1 cellular context compared by ENCODE assay signal in the genomic region with DNA sequence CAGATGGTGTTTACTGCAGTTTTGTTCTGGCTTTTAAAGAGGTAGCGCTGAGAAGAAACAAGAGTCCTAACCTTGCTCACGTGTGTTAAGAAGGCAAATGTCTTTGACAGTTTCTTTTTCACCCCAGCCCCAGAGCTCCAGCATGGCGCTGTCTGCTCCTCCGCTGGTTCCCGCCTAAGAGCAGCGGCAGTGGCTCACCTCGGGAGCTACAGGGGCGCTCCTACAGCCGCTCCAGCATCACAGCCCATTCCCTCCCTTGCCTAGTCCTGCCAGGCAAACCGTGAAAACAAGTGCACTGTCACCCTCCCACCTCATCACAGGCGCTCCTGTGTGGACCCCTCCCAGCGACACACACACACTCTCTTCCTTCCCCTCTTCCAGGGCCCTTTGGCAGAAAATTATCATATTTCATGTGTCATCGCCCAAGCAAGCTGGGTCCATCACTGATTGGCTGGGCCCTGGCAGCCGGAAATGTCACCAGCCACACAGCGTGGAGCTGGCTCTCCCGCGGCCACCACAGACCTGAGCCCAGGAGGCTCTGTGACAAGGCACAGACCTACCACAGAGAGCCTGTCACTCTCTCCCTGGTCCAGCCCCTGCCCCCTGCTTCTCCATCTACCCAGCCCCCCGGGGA.
TF ChIP-seq lines count a peak whose summit lies in the region.

No MANE protein-coding gene starts in this region.

TF ChIP-seq in GM23338, 12 proteins besides CTCF, POLR2A, EP300 and RAD21 (continued from another document):
- TF ChIP-seq ETS1 (IDR thresholded peaks at IDR 0.05) (no peak), CREB1 (CRISPR knock-in tag; IDR thresholded peaks at IDR 0.05; ENCODE audit: low read depth) (no peak)
- TF ChIP-seq, protein P1, sequence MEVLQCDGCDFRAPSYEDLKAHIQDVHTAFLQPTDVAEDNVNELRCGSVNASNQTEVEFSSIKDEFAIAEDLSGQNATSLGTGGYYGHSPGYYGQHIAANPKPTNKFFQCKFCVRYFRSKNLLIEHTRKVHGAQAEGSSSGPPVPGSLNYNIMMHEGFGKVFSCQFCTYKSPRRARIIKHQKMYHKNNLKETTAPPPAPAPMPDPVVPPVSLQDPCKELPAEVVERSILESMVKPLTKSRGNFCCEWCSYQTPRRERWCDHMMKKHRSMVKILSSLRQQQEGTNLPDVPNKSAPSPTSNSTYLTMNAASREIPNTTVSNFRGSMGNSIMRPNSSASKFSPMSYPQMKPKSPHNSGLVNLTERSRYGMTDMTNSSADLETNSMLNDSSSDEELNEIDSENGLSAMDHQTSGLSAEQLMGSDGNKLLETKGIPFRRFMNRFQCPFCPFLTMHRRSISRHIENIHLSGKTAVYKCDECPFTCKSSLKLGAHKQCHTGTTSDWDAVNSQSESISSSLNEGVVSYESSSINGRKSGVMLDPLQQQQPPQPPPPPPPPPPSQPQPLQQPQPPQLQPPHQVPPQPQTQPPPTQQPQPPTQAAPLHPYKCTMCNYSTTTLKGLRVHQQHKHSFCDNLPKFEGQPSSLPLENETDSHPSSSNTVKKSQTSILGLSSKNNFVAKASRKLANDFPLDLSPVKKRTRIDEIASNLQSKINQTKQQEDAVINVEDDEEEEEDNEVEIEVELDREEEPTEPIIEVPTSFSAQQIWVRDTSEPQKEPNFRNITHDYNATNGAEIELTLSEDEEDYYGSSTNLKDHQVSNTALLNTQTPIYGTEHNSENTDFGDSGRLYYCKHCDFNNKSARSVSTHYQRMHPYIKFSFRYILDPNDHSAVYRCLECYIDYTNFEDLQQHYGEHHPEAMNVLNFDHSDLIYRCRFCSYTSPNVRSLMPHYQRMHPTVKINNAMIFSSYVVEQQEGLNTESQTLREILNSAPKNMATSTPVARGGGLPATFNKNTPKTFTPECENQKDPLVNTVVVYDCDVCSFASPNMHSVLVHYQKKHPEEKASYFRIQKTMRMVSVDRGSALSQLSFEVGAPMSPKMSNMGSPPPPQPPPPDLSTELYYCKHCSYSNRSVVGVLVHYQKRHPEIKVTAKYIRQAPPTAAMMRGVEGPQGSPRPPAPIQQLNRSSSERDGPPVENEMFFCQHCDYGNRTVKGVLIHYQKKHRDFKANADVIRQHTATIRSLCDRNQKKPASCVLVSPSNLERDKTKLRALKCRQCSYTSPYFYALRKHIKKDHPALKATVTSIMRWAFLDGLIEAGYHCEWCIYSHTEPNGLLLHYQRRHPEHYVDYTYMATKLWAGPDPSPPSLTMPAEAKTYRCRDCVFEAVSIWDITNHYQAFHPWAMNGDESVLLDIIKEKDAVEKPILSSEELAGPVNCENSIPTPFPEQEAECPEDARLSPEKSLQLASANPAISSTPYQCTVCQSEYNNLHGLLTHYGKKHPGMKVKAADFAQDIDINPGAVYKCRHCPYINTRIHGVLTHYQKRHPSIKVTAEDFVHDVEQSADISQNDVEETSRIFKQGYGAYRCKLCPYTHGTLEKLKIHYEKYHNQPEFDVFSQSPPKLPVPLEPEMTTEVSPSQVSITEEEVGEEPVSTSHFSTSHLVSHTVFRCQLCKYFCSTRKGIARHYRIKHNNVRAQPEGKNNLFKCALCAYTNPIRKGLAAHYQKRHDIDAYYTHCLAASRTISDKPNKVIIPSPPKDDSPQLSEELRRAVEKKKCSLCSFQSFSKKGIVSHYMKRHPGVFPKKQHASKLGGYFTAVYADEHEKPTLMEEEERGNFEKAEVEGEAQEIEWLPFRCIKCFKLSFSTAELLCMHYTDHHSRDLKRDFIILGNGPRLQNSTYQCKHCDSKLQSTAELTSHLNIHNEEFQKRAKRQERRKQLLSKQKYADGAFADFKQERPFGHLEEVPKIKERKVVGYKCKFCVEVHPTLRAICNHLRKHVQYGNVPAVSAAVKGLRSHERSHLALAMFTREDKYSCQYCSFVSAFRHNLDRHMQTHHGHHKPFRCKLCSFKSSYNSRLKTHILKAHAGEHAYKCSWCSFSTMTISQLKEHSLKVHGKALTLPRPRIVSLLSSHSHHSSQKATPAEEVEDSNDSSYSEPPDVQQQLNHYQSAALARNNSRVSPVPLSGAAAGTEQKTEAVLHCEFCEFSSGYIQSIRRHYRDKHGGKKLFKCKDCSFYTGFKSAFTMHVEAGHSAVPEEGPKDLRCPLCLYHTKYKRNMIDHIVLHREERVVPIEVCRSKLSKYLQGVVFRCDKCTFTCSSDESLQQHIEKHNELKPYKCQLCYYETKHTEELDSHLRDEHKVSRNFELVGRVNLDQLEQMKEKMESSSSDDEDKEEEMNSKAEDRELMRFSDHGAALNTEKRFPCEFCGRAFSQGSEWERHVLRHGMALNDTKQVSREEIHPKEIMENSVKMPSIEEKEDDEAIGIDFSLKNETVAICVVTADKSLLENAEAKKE (CRISPR knock-in tag; IDR thresholded peaks at IDR 0.05), result no peak
